8 cellular contexts compared by ENCODE assay signal in the genomic region with DNA sequence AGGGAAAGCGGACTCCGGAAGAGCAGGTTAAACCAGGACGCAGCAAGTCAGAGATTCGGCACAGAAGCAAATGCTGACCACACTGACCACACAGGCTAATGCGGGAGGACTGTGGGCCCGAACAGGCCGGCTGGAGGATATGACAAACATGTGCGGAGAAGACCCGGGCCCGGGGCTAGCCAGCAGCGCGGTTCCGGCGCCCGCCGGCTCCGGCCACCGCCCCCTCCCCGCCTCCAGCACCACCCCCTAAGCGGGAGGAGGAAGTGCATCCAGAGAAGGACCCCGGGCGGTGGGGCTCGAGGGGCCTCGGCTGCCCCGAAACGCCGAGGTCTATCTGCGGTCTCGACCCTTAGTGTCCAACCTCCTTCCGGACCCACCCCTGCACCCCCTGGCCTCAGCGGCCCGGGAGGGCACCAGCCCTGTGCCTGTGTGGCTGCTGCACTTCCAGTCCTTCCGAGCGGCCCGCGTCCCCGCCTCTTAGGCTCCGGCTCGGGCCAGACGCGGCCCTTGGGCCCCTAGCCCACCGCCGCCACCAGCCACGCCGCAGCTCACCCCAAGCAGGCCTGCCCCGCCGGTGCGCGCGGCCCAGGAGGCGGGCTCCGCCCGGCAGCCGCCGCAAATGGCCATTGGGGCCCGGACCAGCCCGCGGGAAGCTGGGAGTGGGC. TPM values are rescaled to one million over a fixed set of nuclear protein-coding genes. Genes with fewer than 3 reads are reported as not detected.
A peak's percentile ranks its signal among the peaks of the same experiment; 100 is the strongest.
DNase-seq lines count a peak whose midpoint lies in the region; ATAC-seq, FAIRE-seq and TF ChIP-seq lines count a peak whose summit lies in the region.

No MANE protein-coding gene starts in this region.

- in situ Hi-C loops in HepG2 (cut with HindIII; ENCODE audit: extremely low pct_ligation_motif_present, low pct_unique_long_range_greater_than_20kb) = loop anchor here (25.0 kb wide), 1 partner anchor 759 kb away; a partner anchor contains a TSS

- H3K27me3 Mint-ChIP-seq in H9 (ENCODE audit: low read depth) = no peaks in the 10 kb centered on the region

- peak; percentile 60 to 79 for TF ChIP-seq POLR2A in HepG2 (IDR thresholded peaks at IDR 0.05; ENCODE audit: insufficient read depth in 1 of 2, low read depth in 2 of 2, low read length in 2 of 2)

- intact Hi-C loops in HepG2 (cut with micrococcal nuclease; ENCODE audit: unreplicated experiment) = loop anchor here (5.0 kb wide), 2 partner anchors 144 to 189 kb away; no protein-coding TSS in a partner anchor

- peak overlapping the region; percentile 4 for H4K8ac ChIP-seq in H9 (replicated peaks; ENCODE audit: insufficient read length, low read depth, low read length)

- peaks cover 7% of the 10 kb centered on the region; the same call in 1 of the 2 replicates for H3F3A ChIP-seq in MM.1S (ENCODE audit: insufficient read depth, low read length)

- H3K79me2 ChIP-seq in H9 (ENCODE audit: insufficient read depth, low read length) = peaks cover 6% of the 10 kb centered on the region; the same call in 1 of the 2 replicates
- no peaks in the 10 kb centered on the region for H3K79me2 ChIP-seq in MM.1S (ENCODE audit: low read length)
- peaks cover 45% of the 10 kb centered on the region for H3K79me2 ChIP-seq in HepG2 (ENCODE audit: insufficient read depth, low read length)

- no peak overlapping the region for H2BK20ac ChIP-seq in H9 (ENCODE audit: low read depth, low read length, poor library complexity, severe bottlenecking)

- TF ChIP-seq CTCF in GM12865 (IDR thresholded peaks at IDR 0.05; ENCODE audit: insufficient read depth, low read depth, low read length, missing control alignments) = no peak
- no peak for TF ChIP-seq CTCF in H9 (conservative IDR thresholded peaks at IDR 0.05)
- TF ChIP-seq CTCF in MM.1S (IDR thresholded peaks at IDR 0.05; ENCODE audit: low read length) = no peak
- peak; percentile 9; the same call in 1 of the 2 replicates for TF ChIP-seq CTCF in HepG2 (CRISPR knock-in tag; IDR thresholded peaks at IDR 0.05)

- H2AK5ac ChIP-seq in H9 (ENCODE audit: insufficient read length, low read length) = no peak overlapping the region

- peak overlapping the region; percentile 92 for H3K9ac ChIP-seq in H9 (ENCODE audit: extremely low read depth, insufficient read length, low read length)
- H3K9ac ChIP-seq in MM.1S (ENCODE audit: low read length) = peak overlapping the region; percentile 74
- H3K9ac ChIP-seq in HepG2 (ENCODE audit: insufficient read depth, low read depth, low read length) = peak overlapping the region; percentile 85

- POLR2A ChIA-PET in HepG2 (lab: Yijun Ruan, JAX) = interaction anchor here (1.0 kb wide), 1 partner anchor 132 kb away, joined by 4 read pairs; no protein-coding TSS in a partner anchor

- H3K4me3 ChIP-seq in GM12865 (ENCODE audit: low read depth, low read length) (peak overlapping the region; percentile 75), MM.1S (ENCODE audit: low read length) (peak overlapping the region; percentile 70), HepG2 (replicated peaks in 1 of 3; ENCODE audit: insufficient read depth in 1 of 3, low read depth in 2 of 3, low read length in 3 of 3) (peak overlapping the region; percentile 82 to 86 (median 84))

- H2AFZ ChIP-seq in H9 (ENCODE audit: low read length) (no peak overlapping the region), MM.1S (ENCODE audit: low read length) (peak overlapping the region; percentile 97), HepG2 (ENCODE audit: low read length) (no peak overlapping the region)

- H3K4ac ChIP-seq in H9 (ENCODE audit: low read depth, low read length) = no peak overlapping the region

- H3K36me3 Mint-ChIP-seq in H9 (ENCODE audit: insufficient read depth in 1 of 3, low read depth in 3 of 3) = peaks cover 6 to 17% (median 12%) of the 10 kb centered on the region in 3 experiments

- H3T11ph ChIP-seq in H9 (ENCODE audit: low read length) = no peak overlapping the region

- H3K4me1 ChIP-seq in H9 (ENCODE audit: insufficient read depth, low read length) (peaks cover 3% of the 10 kb centered on the region; the same call in 1 of the 2 replicates), MM.1S (ENCODE audit: low read length) (0 out of 2 replicates have a peak, but pooled peaks cover 4% of the 10 kb centered on the region), HepG2 (ENCODE audit: insufficient read depth, low read length) (peaks cover 69% of the 10 kb centered on the region)

- peak overlapping the region; percentile 94 to 100 (median 98) for H3K27ac Mint-ChIP-seq in H9

- H3K18ac ChIP-seq in H9 (ENCODE audit: insufficient read length, low read depth, low read length) = peak overlapping the region; percentile 87

- H4K20me1 ChIP-seq in H9 (ENCODE audit: control insufficient read depth, insufficient read depth, insufficient read length) = no peaks in the 10 kb centered on the region
- no peaks in the 10 kb centered on the region for H4K20me1 ChIP-seq in MM.1S (ENCODE audit: insufficient read depth, low read length)
- H4K20me1 ChIP-seq in HepG2 (ENCODE audit: insufficient read depth, low read length) = no peaks in the 10 kb centered on the region

- TF ChIP-seq EP300 in HepG2 (IDR thresholded peaks at IDR 0.05; ENCODE audit: low read depth in 2 of 2, low read length in 2 of 2) (no peak), HepG2 (CRISPR knock-in tag; IDR thresholded peaks at IDR 0.05; ENCODE audit: borderline replicate concordance) (no peak)

- no peak overlapping the region for H4K91ac ChIP-seq in H9 (ENCODE audit: insufficient read length, low read depth, low read length)

- peaks cover 27 to 33% of the 10 kb centered on the region in 2 experiments for H3K4me1 Mint-ChIP-seq in H9

- H3K9me3 Mint-ChIP-seq in H9 = no peaks in the 10 kb centered on the region

- peak; percentile 65 for ATAC-seq in HepG2

- DNase-seq in GM12865 (ENCODE audit: low read depth) = peak; percentile 72
- peak; percentile 72 for DNase-seq in H9
- peak; percentile 34 for DNase-seq in MM.1S
- peak; percentile 15 to 40 for DNase-seq in activated CD4-positive, alpha-beta T cell treated with anti-CD3 and anti-CD28 coated beads for 24 hours (ENCODE audit: low read depth in 2 of 2)
- peak; percentile 16 for DNase-seq in dedifferentiated amniotic fluid mesenchymal stem cell (ENCODE audit: extremely low spot score)
- peak; percentile 41 for DNase-seq in HepG2 (ENCODE audit: low spot score)
- peak; percentile 24 to 36 for DNase-seq in stimulated activated CD4-positive, alpha-beta T cell treated with anti-CD3 and anti-CD28 coated beads, Interleukin-4, amount 100 ng/mL, for 4 hours
- DNase-seq in cortex of kidney (lab: John Stamatoyannopoulos, UW) = no peak

- no CpG with 5 or more reads among the region's 58 CpGs for WGBS in H9 (ENCODE audit: extremely low coverage, insufficient read length, low lambda C conversion rate)
- 2% methylated on average over 6 of the region's 58 CpGs for WGBS in HepG2 (ENCODE audit: low lambda C conversion rate)

- no peak for TF ChIP-seq RAD21 in HepG2 (CRISPR knock-in tag; IDR thresholded peaks at IDR 0.05)

- FAIRE-seq in HepG2 (lab: Jason Lieb, UNC) = no peak

- peak overlapping the region; percentile 93 for H3K14ac ChIP-seq in H9 (ENCODE audit: insufficient read depth, low read length)

- H3K4me3 Mint-ChIP-seq in H9 = peak overlapping the region; percentile 93 to 94

- H3K9me3 ChIP-seq in H9 (ENCODE audit: control insufficient read depth, low read depth, low read length) = no peaks in the 10 kb centered on the region
- no peaks in the 10 kb centered on the region for H3K9me3 ChIP-seq in MM.1S (replicated peaks; ENCODE audit: insufficient read depth, low read length)
- H3K9me3 ChIP-seq in HepG2 (ENCODE audit: low read length) = no peaks in the 10 kb centered on the region

- H3K56ac ChIP-seq in H9 (ENCODE audit: insufficient read length, low read depth, low read length) = peak overlapping the region; percentile 18

- no TSS peak for BruUV-seq in HepG2 (replicated peaks; lab: Mats Ljungman, UMichigan)

- H3K4me2 ChIP-seq in H9 (ENCODE audit: insufficient read depth, insufficient read length, low read length) (peak overlapping the region; percentile 89), MM.1S (ENCODE audit: low read depth, low read length) (peak overlapping the region; percentile 99), HepG2 (ENCODE audit: low read depth, low read length) (peak overlapping the region; percentile 94)

- H2BK12ac ChIP-seq in H9 (ENCODE audit: insufficient read length, low read depth, low read length) = no peak overlapping the region

- H2BK15ac ChIP-seq in H9 (ENCODE audit: low read depth, low read length) = no peak overlapping the region

- no peaks in the 10 kb centered on the region for H3K36me3 ChIP-seq in MM.1S (replicated peaks; ENCODE audit: insufficient read depth, low read length)
- peaks cover 0 to 3% of the 10 kb centered on the region in 2 experiments; a peak in 2 of 5 replicates for H3K36me3 ChIP-seq in HepG2 (replicated peaks in 1 of 2; ENCODE audit: control insufficient read depth in 1 of 2, insufficient read depth in 2 of 2, low read length in 2 of 2)

- no peaks in the 10 kb centered on the region for H3K9me2 ChIP-seq in MM.1S (replicated peaks; ENCODE audit: insufficient read depth, low read length)

- H3K23me2 ChIP-seq in H9 (ENCODE audit: insufficient read length, low read depth, low read length, poor library complexity, severe bottlenecking) = peaks cover 18% of the 10 kb centered on the region

- CTCF ChIA-PET in HepG2 (lab: Yijun Ruan, JAX; ENCODE audit: low intra/inter-chr PET ratio, low total read pairs) = no interaction called here

- no peaks in the 10 kb centered on the region for H3K79me1 ChIP-seq in H9 (ENCODE audit: insufficient read depth, low read depth, low read length, poor library complexity, severe bottlenecking)

- H2BK5ac ChIP-seq in H9 (ENCODE audit: insufficient read length, low read length) = peak overlapping the region; percentile 30

- H3K27ac ChIP-seq in H9 (ENCODE audit: insufficient read length, low read depth, low read length) (peak overlapping the region; percentile 74), MM.1S (ENCODE audit: low read length) (peak overlapping the region; percentile 57; the same call in 1 of the 2 replicates), HepG2 (ENCODE audit: extremely low read length, insufficient read depth, low read length) (peak overlapping the region; percentile 93)

- no peak overlapping the region for H3K23ac ChIP-seq in H9 (ENCODE audit: insufficient read length, low read depth, low read length)

- H4K5ac ChIP-seq in H9 (ENCODE audit: insufficient read length, low read depth, low read length) = peak overlapping the region; percentile 48

- H2BK120ac ChIP-seq in H9 (ENCODE audit: low read depth, low read length, poor library complexity, severe bottlenecking) = no peak overlapping the region

- H3K27me3 ChIP-seq in H9 (ENCODE audit: insufficient read depth, low read length) (no peaks in the 10 kb centered on the region), MM.1S (replicated peaks; ENCODE audit: insufficient read depth, low read length) (no peaks in the 10 kb centered on the region), HepG2 (ENCODE audit: control insufficient read depth in 1 of 2, insufficient read depth in 2 of 2, low read length in 2 of 2) (no peaks in the 10 kb centered on the region; a peak in 1 of 5 replicates)

RNA-seq across cellular contexts. Expression of a gene that starts 2.1 kb away (rescaled TPM):
- total RNA-seq in H9 (2021) (62.6 and 64.6 TPM in 2 replicates), HepG2 (2016; rRNA removed; fragmentation: Illumina TruSeq; extraction: Trizol) (14.1 and 19.6 TPM in 2 replicates)
- total RNA-seq in HepG2 (2016; cell fraction: cytosol; rRNA removed; fragmentation: Illumina TruSeq; extraction: Trizol; ENCODE audit: low read depth) = 0.71 and 3.1 TPM in 2 replicates
- 15.5 and 16.4 TPM in 2 replicates for total RNA-seq in HepG2 (2016; cell fraction: insoluble cytoplasmic fraction; rRNA removed; fragmentation: Illumina TruSeq; extraction: Trizol)
- 8.2 and 9.0 TPM in 2 replicates for total RNA-seq in HepG2 (2016; cell fraction: membrane; rRNA removed; fragmentation: Illumina TruSeq; extraction: Trizol)
- 18.1 and 18.9 TPM in 2 replicates for total RNA-seq in HepG2 (2016; cell fraction: nucleus; rRNA removed; fragmentation: Illumina TruSeq; extraction: Trizol)
- 23.2 and 35.7 TPM in 2 replicates for polyA plus RNA-seq in HepG2 (2011; rRNA removed)
- 10.7 and 22.7 TPM in 2 replicates for polyA plus RNA-seq in HepG2 (2011; cell fraction: cytosol; rRNA removed)
- 10.2 and 14.1 TPM in 2 replicates for polyA plus RNA-seq in HepG2 (2011; cell fraction: nucleus; rRNA removed)
- polyA plus RNA-seq in HepG2 (2012) = 39.6 and 48.4 TPM in 2 replicates
- polyA plus RNA-seq in HepG2 (2016; cell fraction: cytosol; fragmentation: Illumina TruSeq; extraction: Trizol; ENCODE audit: low read depth) = 3.2 and 4.5 TPM in 2 replicates
- polyA plus RNA-seq in HepG2 (2016; cell fraction: insoluble cytoplasmic fraction; fragmentation: Illumina TruSeq; extraction: Trizol; ENCODE audit: low read depth) = 21.8 and 24.4 TPM in 2 replicates
- 7.5 and 9.5 TPM in 2 replicates for polyA plus RNA-seq in HepG2 (2016; cell fraction: membrane; fragmentation: Illumina TruSeq; extraction: Trizol; ENCODE audit: low read depth)
- 32.3 and 35.2 TPM in 2 replicates for polyA plus RNA-seq in HepG2 (2016; cell fraction: nucleus; fragmentation: Illumina TruSeq; extraction: Trizol; ENCODE audit: insufficient read depth, low read depth)
- 11.9 and 32.9 TPM in 2 replicates for polyA minus RNA-seq in HepG2 (2011; rRNA and poly(A)+ RNA removed; ENCODE audit: low replicate concordance)
- 13.3 and 29.7 TPM in 2 replicates for polyA minus RNA-seq in HepG2 (2011; cell fraction: cytosol; rRNA and poly(A)+ RNA removed)
- 21.6 and 31.1 TPM in 2 replicates for polyA minus RNA-seq in HepG2 (2011; cell fraction: nucleus; rRNA and poly(A)+ RNA removed)
